Comparison of ENCODE assay signal across 9 cellular contexts in the genomic region with DNA sequence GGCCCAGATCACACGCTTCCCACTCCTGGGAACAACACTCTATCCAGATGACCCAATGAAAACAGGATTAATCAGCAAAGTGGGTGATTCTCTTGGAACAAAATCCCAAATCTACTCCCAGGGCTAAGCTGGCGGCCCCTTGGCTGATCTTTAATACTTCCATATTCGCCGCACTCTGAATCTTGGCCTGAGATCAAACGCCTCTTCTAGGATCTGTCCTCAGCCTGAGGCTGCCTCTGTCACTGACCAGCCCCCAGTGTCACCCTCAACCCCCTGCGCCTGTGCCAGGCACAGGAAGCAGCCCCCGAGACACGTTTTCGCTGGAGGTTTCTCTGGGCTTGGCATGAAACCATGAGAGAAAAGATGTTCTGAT. TPM values are rescaled to one million over a fixed set of nuclear protein-coding genes. Genes with fewer than 3 reads are reported as not detected.
DNase-seq lines count a peak whose midpoint lies in the region; TF ChIP-seq lines count a peak whose summit lies in the region.
"Had no signal": no experiment of that assay in that cellular context is flagged by ENCODE, and none has a peak within 500 bp of the region (broad histone marks: within the 10 kb centered on the region; RNA-seq: fewer than 3 reads in every experiment).

No MANE protein-coding gene starts in this region.

- no peak overlapping the region for H3K4me3 Mint-ChIP-seq in activated CD4-positive, alpha-beta memory T cell treated with anti-CD3 and anti-CD28 coated beads for 36 hours
- H3K4me3 Mint-ChIP-seq: activated T-cell treated with anti-CD3 and anti-CD28 coated beads, Interleukin-2, amount 50 U/mL, for 24 hours had no signal

- H3K27me3 Mint-ChIP-seq in activated CD4-positive, alpha-beta memory T cell treated with anti-CD3 and anti-CD28 coated beads for 36 hours: no peaks in the 10 kb centered on the region
- H3K27me3 Mint-ChIP-seq: activated T-cell treated with anti-CD3 and anti-CD28 coated beads, Interleukin-2, amount 50 U/mL, for 24 hours had no signal

- peaks cover 9% of the 10 kb centered on the region for H3K36me3 Mint-ChIP-seq in activated CD4-positive, alpha-beta memory T cell treated with anti-CD3 and anti-CD28 coated beads for 36 hours

- intact Hi-C loops in ascending aorta (cut with DNase I): loop anchor here (5.0 to 10.0 kb wide), 4 partner anchors 586 to 1856 kb away; a partner anchor contains a TSS
- intact Hi-C loops in activated CD4-positive, alpha-beta memory T cell treated with anti-CD3 and anti-CD28 coated beads for 36 hours (cut with micrococcal nuclease): no loop called here

- TF ChIP-seq CTCF in 22Rv1 (IDR thresholded peaks at IDR 0.05) (no peak), ascending aorta (IDR thresholded peaks at IDR 0.05) (no peak)

- peak overlapping the region in 1 of 2 donors; percentile 51 for H3K4me3 ChIP-seq in ascending aorta
- no peak overlapping the region for H3K4me3 ChIP-seq in mucosa of rectum (ENCODE audit: low read length in 2 of 2)
- H3K4me3 ChIP-seq: BLaER1 had no signal

- peaks cover 18 to 58% of the 10 kb centered on the region in 2 donors for H3K4me1 ChIP-seq in ascending aorta
- H3K4me1 ChIP-seq in mucosa of rectum (ENCODE audit: control insufficient read depth in 2 of 2, insufficient read depth in 2 of 2, low read length in 2 of 2): peaks cover 2 to 10% of the 10 kb centered on the region in 2 donors

- peaks cover 19% of the 10 kb centered on the region for H3K4me1 Mint-ChIP-seq in activated CD4-positive, alpha-beta memory T cell treated with anti-CD3 and anti-CD28 coated beads for 36 hours (ENCODE audit: low read depth)

- H3K36me3 ChIP-seq in ascending aorta (peaks cover 19 to 29% of the 10 kb centered on the region in 2 donors), mucosa of rectum (ENCODE audit: control insufficient read depth in 2 of 2, insufficient read depth in 2 of 2, low read length in 2 of 2) (peaks cover 22 to 26% of the 10 kb centered on the region in 2 donors)

- H3K9me3 ChIP-seq in ascending aorta (no peaks in the 10 kb centered on the region), mucosa of rectum (ENCODE audit: control insufficient read depth in 2 of 2, low read length in 2 of 2) (no peaks in the 10 kb centered on the region)
- H3K9me3 ChIP-seq: BLaER1 had no signal

- DNase-seq in ascending aorta (ENCODE audit: low spot score in 2 of 2) (no peak), NCI-H2081 (lab: John Stamatoyannopoulos, UW) (no peak)
- no peak for DNase-seq in activated CD8-positive, alpha-beta memory T cell treated with anti-CD3 and anti-CD28 coated beads, Interleukin-2, amount 50 U/mL, for 48 hours
- no peak for DNase-seq in activated CD4-positive, alpha-beta memory T cell treated with anti-CD3 and anti-CD28 coated beads for 36 hours
- DNase-seq: activated T-cell treated with anti-CD3 and anti-CD28 coated beads, Interleukin-2, amount 50 U/mL, for 24 hours; SHP77 had no signal

- H3K27ac ChIP-seq in 22Rv1 (peak overlapping the region; percentile 97), ascending aorta (peak overlapping the region; percentile 93 to 96), mucosa of rectum (ENCODE audit: low read depth in 2 of 2, low read length in 2 of 2) (peak overlapping the region; percentile 42 to 58)
- H3K27ac ChIP-seq: BLaER1 had no signal

- H3K9me3 Mint-ChIP-seq in activated CD4-positive, alpha-beta memory T cell treated with anti-CD3 and anti-CD28 coated beads for 36 hours: no peaks in the 10 kb centered on the region
- H3K9me3 Mint-ChIP-seq: activated T-cell treated with anti-CD3 and anti-CD28 coated beads, Interleukin-2, amount 50 U/mL, for 24 hours had no signal

- H3K27ac Mint-ChIP-seq in activated CD4-positive, alpha-beta memory T cell treated with anti-CD3 and anti-CD28 coated beads for 36 hours: no peak overlapping the region

- H3K9ac ChIP-seq in mucosa of rectum (ENCODE audit: low read depth in 1 of 2, low read length in 2 of 2): no peak overlapping the region
- H3K9ac ChIP-seq: BLaER1 had no signal

- CTCF ChIA-PET in activated CD4-positive, alpha-beta memory T cell treated with anti-CD3 and anti-CD28 coated beads for 36 hours (lab: Charles Lee): interaction anchor here (1.0 to 4.4 kb wide), 5 partner anchors 12 to 360 kb away, joined by 3 to 34 read pairs (median 4); a partner anchor contains a TSS

- POLR2A ChIA-PET in activated CD4-positive, alpha-beta memory T cell treated with anti-CD3 and anti-CD28 coated beads for 36 hours (lab: Charles Lee): interaction anchor here (1.7 kb wide), 1 partner anchor 16 kb away, joined by 8 read pairs; a partner anchor contains a TSS

- no peaks in the 10 kb centered on the region for H3K27me3 ChIP-seq in ascending aorta
- no peaks in the 10 kb centered on the region for H3K27me3 ChIP-seq in mucosa of rectum (ENCODE audit: control insufficient read depth in 2 of 2, insufficient read depth in 2 of 2, low read length in 2 of 2)
- H3K27me3 ChIP-seq: BLaER1 had no signal

RNA-seq across cellular contexts. Expression of a gene that starts 2.4 kb away (rescaled TPM):
- not detected for total RNA-seq in ascending aorta
- total RNA-seq in activated CD4-positive, alpha-beta memory T cell treated with anti-CD3 and anti-CD28 coated beads for 36 hours: under 1 TPM; 0.29 to 0.77 TPM

RNA-seq across cellular contexts. Expression of a gene that starts 8.2 kb away (rescaled TPM):
- total RNA-seq in ascending aorta: 30.5 TPM
- 10 to 100 TPM; 18.7 to 20.2 TPM for total RNA-seq in activated CD4-positive, alpha-beta memory T cell treated with anti-CD3 and anti-CD28 coated beads for 36 hours

RNA-seq across cellular contexts. Expression of a gene that starts 13.7 kb away (rescaled TPM):
- 7.1 TPM for total RNA-seq in ascending aorta
- total RNA-seq in activated CD4-positive, alpha-beta memory T cell treated with anti-CD3 and anti-CD28 coated beads for 36 hours: 1 to 10 TPM; 4.4 to 4.6 TPM

RNA-seq across cellular contexts. Expression of a gene that starts 15.1 kb away (rescaled TPM):
- 151 TPM for total RNA-seq in ascending aorta
- total RNA-seq in activated CD4-positive, alpha-beta memory T cell treated with anti-CD3 and anti-CD28 coated beads for 36 hours: 10 to 100 TPM; 66.5 to 68.5 TPM

RNA-seq across cellular contexts. Expression of a gene that starts 24.6 kb away (rescaled TPM):
- total RNA-seq in ascending aorta: 37.3 TPM
- total RNA-seq in activated CD4-positive, alpha-beta memory T cell treated with anti-CD3 and anti-CD28 coated beads for 36 hours: 10 to 100 TPM; 29.1 to 30.1 TPM
